In genomic region chr1:85087659-85088407, GRCh38 we compare ENCODE assay signal across 27 cellular contexts. TPM values are rescaled to one million over a fixed set of nuclear protein-coding genes. Genes with fewer than 3 reads are reported as not detected.
"Had no signal": no experiment of that assay in that cellular context is flagged by ENCODE, and none has a peak within 500 bp of the region (broad histone marks: within the 10 kb centered on the region; RNA-seq: fewer than 3 reads in every experiment).

No MANE protein-coding gene starts in this region.

- H3K27me3 Mint-ChIP-seq: central memory CD8-positive, alpha-beta T cell; progenitor cell of endocrine pancreas had no signal

- H3K27me3 ChIP-seq: colonic mucosa, right atrium auricular region, upper lobe of left lung had no signal

- H3K27ac Mint-ChIP-seq: activated B cell treated with CpG ODN at 0.5 μM for 24 hours; activated CD4-positive, alpha-beta memory T cell treated with anti-CD3 and anti-CD28 coated beads for 36 hours; activated naive CD8-positive, alpha-beta T cell treated with anti-CD3 and anti-CD28 coated beads, Interleukin-2, amount 10 ng/mL, durations not matched to agents 7 days and 5 days; effector memory CD8-positive, alpha-beta T cell; naive thymus-derived CD8-positive, alpha-beta T cell; progenitor cell of endocrine pancreas; T-helper 17 cell had no signal

- H3K36me3 Mint-ChIP-seq: activated CD4-positive, alpha-beta memory T cell treated with anti-CD3 and anti-CD28 coated beads for 36 hours; mesothelial cell of epicardium had no signal

- H3K27ac ChIP-seq: colonic mucosa, dorsolateral prefrontal cortex, esophagus squamous epithelium, heart right ventricle, left ventricle myocardium inferior, right atrium auricular region, upper lobe of left lung had no signal

- ATAC-seq: effector memory CD8-positive, alpha-beta T cell; heart right ventricle; naive thymus-derived CD8-positive, alpha-beta T cell; stimulated activated naive CD8-positive, alpha-beta T cell treated with anti-CD3 and anti-CD28 coated beads, Interleukin-15, Interleukin-2, amounts not matched to agents 100 U/mL and 50 U/mL, for 24 hours; T-helper 17 cell had no signal

- H3K36me3 ChIP-seq: colonic mucosa, esophagus squamous epithelium, heart right ventricle, left ventricle myocardium inferior, right atrium auricular region, upper lobe of left lung had no signal

- H3K4me1 ChIP-seq: colonic mucosa, right atrium auricular region, upper lobe of left lung had no signal

- H3K4me3 ChIP-seq: colonic mucosa, dorsolateral prefrontal cortex, esophagus squamous epithelium, heart right ventricle, left ventricle myocardium inferior, right atrium auricular region, upper lobe of left lung had no signal

- H3K9me3 Mint-ChIP-seq: activated B cell treated with CpG ODN at 0.5 μM for 24 hours; activated CD4-positive, alpha-beta memory T cell treated with anti-CD3 and anti-CD28 coated beads for 36 hours; central memory CD8-positive, alpha-beta T cell; effector memory CD8-positive, alpha-beta T cell; mesothelial cell of epicardium; naive thymus-derived CD8-positive, alpha-beta T cell had no signal

- DNase-seq: activated B cell treated with CpG ODN at 0.5 μM for 24 hours; activated CD4-positive, alpha-beta memory T cell treated with anti-CD3 and anti-CD28 coated beads for 36 hours; activated CD4-positive, alpha-beta T cell treated with anti-CD3 and anti-CD28 coated beads for 4 hours; activated naive CD4-positive, alpha-beta T cell treated with Interleukin-2 at 50 U/mL for 16 hours; activated naive CD8-positive, alpha-beta T cell treated with anti-CD3 and anti-CD28 coated beads, Interleukin-2, amount 10 ng/mL, durations not matched to agents 7 days and 5 days; activated T-cell treated with anti-CD3 and anti-CD28 coated beads, Interleukin-2, amount 50 U/mL, for 48 hours; amygdala; colonic mucosa; dorsolateral prefrontal cortex; effector memory CD8-positive, alpha-beta T cell; esophagus squamous epithelium; heart right ventricle; kidney; left ventricle myocardium inferior; naive thymus-derived CD8-positive, alpha-beta T cell; stimulated activated CD4-positive, alpha-beta T cell treated with anti-CD3 and anti-CD28 coated beads, Interleukin-12 subunit alpha, Interleukin-12 subunit beta, amount 100 ng/mL, for 4 hours; stimulated activated CD4-positive, alpha-beta T cell treated with anti-CD3 and anti-CD28 coated beads, Interleukin-4, amount 100 ng/mL, for 4 hours; stimulated activated naive CD8-positive, alpha-beta T cell treated with anti-CD3 and anti-CD28 coated beads, Interleukin-15, Interleukin-2, amounts not matched to agents 100 U/mL and 50 U/mL, for 24 hours; SW 1271; T-helper 17 cell; upper lobe of left lung had no signal

- FAIRE-seq: endothelial cell of umbilical vein, kidney had no signal

- H3K4me3 Mint-ChIP-seq: activated B cell treated with CpG ODN at 0.5 μM for 24 hours; activated CD4-positive, alpha-beta memory T cell treated with anti-CD3 and anti-CD28 coated beads for 36 hours; activated naive CD8-positive, alpha-beta T cell treated with anti-CD3 and anti-CD28 coated beads, Interleukin-2, amount 10 ng/mL, durations not matched to agents 7 days and 5 days; central memory CD8-positive, alpha-beta T cell; effector memory CD8-positive, alpha-beta T cell; mesothelial cell of epicardium; naive thymus-derived CD8-positive, alpha-beta T cell; T-helper 17 cell had no signal

- H3K9me3 ChIP-seq: colonic mucosa, esophagus squamous epithelium, heart right ventricle, left ventricle myocardium inferior, right atrium auricular region, upper lobe of left lung had no signal

RNA-seq across cellular contexts. Expression of gene MCOLN3, which starts 39.5 kb away (rescaled TPM):
- total RNA-seq: endothelial cell of umbilical vein; lung microvascular endothelial cell; naive thymus-derived CD8-positive, alpha-beta T cell had no signal
